Comparison of ENCODE assay signal across 8 cellular contexts in the genomic region with DNA sequence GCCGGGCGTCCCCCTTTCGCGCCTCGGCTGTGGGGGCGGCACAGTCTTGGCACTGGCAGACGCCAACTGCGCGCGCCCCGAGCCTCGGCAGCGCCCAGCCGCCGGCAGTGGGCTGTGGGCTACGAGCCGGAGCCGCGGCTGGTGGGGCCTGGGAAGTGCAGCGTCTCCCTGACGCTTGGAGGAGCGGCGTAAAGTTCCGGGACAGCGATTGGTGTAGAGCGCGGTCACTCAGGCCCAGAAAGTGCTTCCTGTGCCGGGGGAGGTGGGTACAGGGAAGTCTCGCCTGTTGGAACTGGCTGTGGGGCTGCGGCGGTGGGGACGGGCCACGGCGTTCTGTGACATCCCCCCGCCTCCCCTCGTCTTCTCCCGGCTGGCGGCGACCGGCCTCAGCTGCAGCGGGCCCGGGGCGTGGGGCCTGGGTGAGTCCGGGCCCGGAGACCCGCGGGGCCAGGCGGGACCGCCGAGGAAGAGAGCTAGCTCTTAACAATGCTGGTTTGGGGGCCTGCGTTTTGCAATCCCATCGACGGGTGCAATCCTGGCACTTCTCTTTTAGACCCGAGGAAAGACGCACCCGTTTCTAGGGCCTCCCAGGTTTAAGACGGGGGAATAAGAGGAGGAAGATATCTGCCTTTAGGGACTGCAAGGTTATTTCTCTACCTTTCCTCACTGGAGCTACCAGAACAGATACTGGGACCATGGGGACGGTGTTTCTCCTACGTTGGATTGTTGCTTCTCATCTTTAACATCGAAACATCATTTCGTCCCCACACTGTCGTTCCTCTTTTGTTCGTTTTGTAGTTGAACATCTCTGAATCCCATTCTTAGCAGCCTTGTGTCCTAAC. TPM values are rescaled to one million over a fixed set of nuclear protein-coding genes. Genes with fewer than 3 reads are reported as not detected.
DNase-seq lines count a peak whose midpoint lies in the region; ATAC-seq and TF ChIP-seq lines count a peak whose summit lies in the region.

A gene (minus strand): TSS at position 157 of the 842 bp plus-strand sequence. CDS start 233 bp downstream, outside the sequence.
A gene (plus strand): TSS at position 265 of the 842 bp plus-strand sequence. CDS start 4,575 bp downstream, outside the sequence.

- intact Hi-C loops in Right ventricle myocardium superior (cut with DNase I), result no loop called here

- H3K27me3 ChIP-seq in parathyroid adenoma (ENCODE audit: control insufficient read depth, insufficient read depth, low read length), result no peaks in the 10 kb centered on the region
- H3K27me3 ChIP-seq in tibial nerve, result no peaks in the 10 kb centered on the region

- H3K9me3 ChIP-seq in parathyroid adenoma (ENCODE audit: control insufficient read depth, low read length) (no peaks in the 10 kb centered on the region), tibial nerve (no peaks in the 10 kb centered on the region)

- H3K4me1 Mint-ChIP-seq in activated naive CD8-positive, alpha-beta T cell treated with anti-CD3 and anti-CD28 coated beads, Interleukin-2, amount 50 U/mL, for 24 hours, result peaks cover 41% of the 10 kb centered on the region

- 0 to 1% methylated on average over 17 to 29 of the region's 63 CpGs for WGBS in tibial nerve, 2 donors

- peak within 1 kb of the TSS; percentile 89 for H2AFZ ChIP-seq in parathyroid adenoma

- no peaks in the 10 kb centered on the region for H3K36me3 ChIP-seq in parathyroid adenoma (ENCODE audit: control insufficient read depth, insufficient read depth, low read length)
- H3K36me3 ChIP-seq in tibial nerve, result peaks cover 0 to 22% (median 0%) of the 10 kb centered on the region in 3 donors

- peak within 1 kb of the TSS; percentile 17 for H3K9ac ChIP-seq in parathyroid adenoma

- no peaks in the 10 kb centered on the region for H3K4me1 ChIP-seq in parathyroid adenoma
- H3K4me1 ChIP-seq in tibial nerve, result peaks cover 0 to 43% (median 16%) of the 10 kb centered on the region in 4 donors

- TF ChIP-seq CTCF in GM12873 (IDR thresholded peaks at IDR 0.05; ENCODE audit: insufficient read depth, low read depth, low read length, missing control alignments) (peak; percentile 29), parathyroid adenoma (IDR thresholded peaks at IDR 0.05) (peak; percentile 11), tibial nerve (IDR thresholded peaks at IDR 0.05) (peak in 4 of 5 experiments; percentile 16 to 87 (median 54))

- H3K4me3 ChIP-seq in parathyroid adenoma (ENCODE audit: low read depth, low read length), result peak within 1 kb of the TSS; percentile 71
- H3K4me3 ChIP-seq in tibial nerve, result peak within 1 kb of the TSS; percentile 63 to 93 (median 82)

- peaks cover 18% of the 10 kb centered on the region for H3K36me3 Mint-ChIP-seq in activated naive CD8-positive, alpha-beta T cell treated with anti-CD3 and anti-CD28 coated beads, Interleukin-2, amount 50 U/mL, for 24 hours (ENCODE audit: low read depth)

- peak; percentile 86 to 95 for TF ChIP-seq POLR2A in tibial nerve (IDR thresholded peaks at IDR 0.05)

- H3K4me2 ChIP-seq in parathyroid adenoma (ENCODE audit: low read length), result peak within 1 kb of the TSS; percentile 77

- H3K79me2 ChIP-seq in parathyroid adenoma, result no peaks in the 10 kb centered on the region

- peak in 1 of 2 donors; percentile 93 for TF ChIP-seq EP300 in tibial nerve (IDR thresholded peaks at IDR 0.05)

- peak; percentile 92 to 98 (median 97) for DNase-seq in NCI-H1417 (lab: John Stamatoyannopoulos, UW)
- peak; percentile 81 to 90 for DNase-seq in SW 1271 (lab: John Stamatoyannopoulos, UW)
- peak; percentile 93 for DNase-seq in activated naive CD8-positive, alpha-beta T cell treated with anti-CD3 and anti-CD28 coated beads, Interleukin-2, amount 50 U/mL, for 24 hours
- DNase-seq in Right ventricle myocardium superior, result peak; percentile 98
- peak; percentile 92 to 96 for DNase-seq in tibial nerve (ENCODE audit: low spot score in 2 of 2)

- ATAC-seq in HG02759 (IDR thresholded peaks at IDR 0.05; ENCODE audit: unreplicated experiment) (peak; percentile 98), Right ventricle myocardium superior (ENCODE audit: poor library complexity) (peak; percentile 100)
- peak; percentile 100 for ATAC-seq in activated naive CD8-positive, alpha-beta T cell treated with anti-CD3 and anti-CD28 coated beads, Interleukin-2, amount 50 U/mL, for 24 hours

- peak within 1 kb of the TSS; percentile 53 for H3K27ac ChIP-seq in parathyroid adenoma
- H3K27ac ChIP-seq in tibial nerve, result peak within 1 kb of the TSS; percentile 83 to 98 (median 96)

- no peaks in the 10 kb centered on the region for H3K9me3 Mint-ChIP-seq in activated naive CD8-positive, alpha-beta T cell treated with anti-CD3 and anti-CD28 coated beads, Interleukin-2, amount 50 U/mL, for 24 hours

- peak within 1 kb of the TSS; percentile 96 for H3K27ac Mint-ChIP-seq in activated naive CD8-positive, alpha-beta T cell treated with anti-CD3 and anti-CD28 coated beads, Interleukin-2, amount 50 U/mL, for 24 hours

- peak within 1 kb of the TSS; percentile 95 for H3K4me3 Mint-ChIP-seq in activated naive CD8-positive, alpha-beta T cell treated with anti-CD3 and anti-CD28 coated beads, Interleukin-2, amount 50 U/mL, for 24 hours

- H3K27me3 Mint-ChIP-seq in activated naive CD8-positive, alpha-beta T cell treated with anti-CD3 and anti-CD28 coated beads, Interleukin-2, amount 50 U/mL, for 24 hours, result no peaks in the 10 kb centered on the region

RNA-seq across cellular contexts. Expression of the first gene that starts in this region (rescaled TPM):
- total RNA-seq in Right ventricle myocardium superior, result 15.1 TPM
- total RNA-seq in tibial nerve, result 10 to 100 TPM; 19.8 to 24.9 (median 24.8) TPM

RNA-seq across cellular contexts. Expression of the second gene that starts in this region (rescaled TPM):
- total RNA-seq in Right ventricle myocardium superior (16.1 TPM), tibial nerve (10 to 100 TPM; 67.8 to 99.4 (median 83.9) TPM)

Comparison
In these comparisons a context has a peak if more than half of its experiments do, and no peak if none do; other contexts are left out.
1. Peak in every context shown above with its lines: DNase-seq, ATAC-seq, H3K4me3 ChIP-seq and H3K27ac ChIP-seq.